ENCODE assay signal across 15 cellular contexts in the genomic region with DNA sequence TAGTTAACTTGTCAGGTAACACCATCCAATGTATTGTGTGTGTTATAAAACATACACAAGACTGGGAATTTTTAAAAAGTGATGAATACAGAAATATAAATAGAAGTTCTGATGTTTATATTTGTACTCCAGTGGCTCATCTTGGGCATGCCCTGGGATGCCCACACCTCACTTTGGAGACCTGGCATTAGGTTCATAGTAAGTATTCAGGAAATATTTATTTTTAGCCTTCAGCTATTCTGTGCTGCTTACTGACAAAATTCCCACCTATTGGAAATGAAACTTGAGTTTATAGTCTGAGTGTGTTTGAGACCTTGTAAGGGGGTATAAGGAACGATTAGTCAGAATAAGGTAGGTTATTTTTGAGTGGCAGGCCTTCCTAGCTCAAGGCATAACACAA.
DNase-seq lines count a peak whose midpoint lies in the region; ATAC-seq, FAIRE-seq and TF ChIP-seq lines count a peak whose summit lies in the region.
"Had no signal": no experiment of that assay in that cellular context is flagged by ENCODE, and none has a peak within 500 bp of the region (broad histone marks: within the 10 kb centered on the region; RNA-seq: fewer than 3 reads in every experiment).

No MANE protein-coding gene starts in this region.

- H3K4me3 ChIP-seq in GM23248 (no peak overlapping the region), RWPE2 (ENCODE audit: severe bottlenecking) (no peak overlapping the region), keratinocyte (ENCODE audit: control insufficient read depth in 2 of 3, extremely low read depth in 1 of 3, insufficient read depth in 2 of 3, low read depth in 1 of 3, low read length in 3 of 3) (peak overlapping the region in 1 of 3 experiments; percentile 7)
- H3K4me3 ChIP-seq: BLaER1 treated with 17β-estradiol and CSF1 and Interleukin-3, amounts not matched to agents 10 nM and 100 nM; GM12878; GM23338 had no signal

- no peak overlapping the region for H2AFZ ChIP-seq in GM23248
- H2AFZ ChIP-seq in keratinocyte (ENCODE audit: control insufficient read depth, low read length): no peak overlapping the region
- H2AFZ ChIP-seq: GM23338 had no signal

- H3K4me2 ChIP-seq in GM23248 (ENCODE audit: unreplicated experiment): peak overlapping the region; percentile 50
- peak overlapping the region; percentile 69 for H3K4me2 ChIP-seq in keratinocyte (ENCODE audit: control insufficient read depth, extremely low read depth, insufficient read depth, low read depth, low read length)
- H3K4me2 ChIP-seq: BLaER1 treated with 17β-estradiol and CSF1 and Interleukin-3, amounts not matched to agents 10 nM and 100 nM; GM23338 had no signal

- no peaks in the 10 kb centered on the region for H3K9me2 ChIP-seq in GM23248 (ENCODE audit: insufficient read depth)

- WGBS in GM23248 (ENCODE audit: low coverage in 1 of 2, low lambda C conversion rate in 2 of 2, missing lambda C conversion rate in 2 of 2), 2 experiments: 93 to 100% methylated on average over 1 of the region's 1 CpG

- no peaks in the 10 kb centered on the region for H3K9me1 ChIP-seq in keratinocyte (ENCODE audit: control insufficient read depth, extremely low read depth, insufficient read depth, low read length)

- H3K27ac ChIP-seq in GM23248: peak overlapping the region; percentile 40; the same call in 1 of the 2 replicates
- H3K27ac ChIP-seq in RWPE2 (ENCODE audit: poor library complexity, severe bottlenecking): peak overlapping the region; percentile 91
- peak overlapping the region; percentile 93 for H3K27ac ChIP-seq in epithelial cell of prostate
- peak overlapping the region; percentile 83 for H3K27ac ChIP-seq in keratinocyte (ENCODE audit: control insufficient read depth, insufficient read depth, low read length)
- H3K27ac ChIP-seq: BLaER1 treated with 17β-estradiol and CSF1 and Interleukin-3, amounts not matched to agents 10 nM and 100 nM had no signal

- peaks cover 36% of the 10 kb centered on the region for H3F3A ChIP-seq in GM23248 (ENCODE audit: insufficient read depth)

- H3K9me3 ChIP-seq in GM23248 (ENCODE audit: low read depth) (no peaks in the 10 kb centered on the region), RWPE2 (ENCODE audit: severe bottlenecking) (no peaks in the 10 kb centered on the region), keratinocyte (ENCODE audit: control insufficient read depth, low read depth, low read length) (no peaks in the 10 kb centered on the region)
- H3K9me3 ChIP-seq: BLaER1 treated with 17β-estradiol and CSF1 and Interleukin-3, amounts not matched to agents 10 nM and 100 nM had no signal

- no peaks in the 10 kb centered on the region for H3K27me3 ChIP-seq in GM23248 (replicated peaks; ENCODE audit: insufficient read depth)
- no peaks in the 10 kb centered on the region for H3K27me3 ChIP-seq in RWPE2 (ENCODE audit: insufficient read depth, poor library complexity, severe bottlenecking)
- no peaks in the 10 kb centered on the region for H3K27me3 ChIP-seq in keratinocyte (ENCODE audit: control insufficient read depth, extremely low read depth, insufficient read depth, low read length)
- H3K27me3 ChIP-seq: BLaER1 treated with 17β-estradiol and CSF1 and Interleukin-3, amounts not matched to agents 10 nM and 100 nM had no signal

- H3K36me3 ChIP-seq in GM23248 (ENCODE audit: low read depth) (peaks cover 3% of the 10 kb centered on the region; the same call in 1 of the 2 replicates), RWPE2 (ENCODE audit: low read depth) (0 out of 2 replicates have a peak, but pooled peaks cover 10% of the 10 kb centered on the region), keratinocyte (ENCODE audit: control insufficient read depth in 2 of 2, extremely low read depth in 1 of 2, insufficient read depth in 2 of 2, low read length in 2 of 2) (peaks cover 3 to 5% of the 10 kb centered on the region in 2 experiments)

- H3K4me1 ChIP-seq in GM23248 (ENCODE audit: insufficient read depth) (peaks cover 50% of the 10 kb centered on the region), RWPE2 (ENCODE audit: insufficient read depth, poor library complexity, severe bottlenecking) (peaks cover 82% of the 10 kb centered on the region), keratinocyte (ENCODE audit: control insufficient read depth, extremely low read depth, insufficient read depth, low read length) (peaks cover 75% of the 10 kb centered on the region)

- no peak for DNase-seq in GM23248
- DNase-seq in RWPE2 (ENCODE audit: low spot score): no peak
- DNase-seq in epithelial cell of prostate (ENCODE audit: low read depth, low spot score): peak; percentile 54
- DNase-seq in keratinocyte (ENCODE audit: low read depth, low spot score): no peak
- DNase-seq in NCI-H146 (lab: John Stamatoyannopoulos, UW): no peak
- no peak for DNase-seq in NCI-H1694 treated with DMSO at 0.1 percent for 48 hours (lab: John Stamatoyannopoulos, UW)
- no peak for DNase-seq in left lobe of liver (ENCODE audit: low spot score)
- DNase-seq: AML-193; CD4-positive, CD25-positive, alpha-beta regulatory T cell; DMS 273 treated with DMSO at 0.1 percent for 48 hours; H7 had no signal

- H4K20me1 ChIP-seq in GM23248 (ENCODE audit: insufficient read depth) (no peaks in the 10 kb centered on the region), keratinocyte (ENCODE audit: control insufficient read depth, extremely low read depth, insufficient read depth, low read length) (no peaks in the 10 kb centered on the region)

- H3K9ac ChIP-seq in GM23248 (no peak overlapping the region), keratinocyte (ENCODE audit: control insufficient read depth, extremely low read depth, insufficient read depth, low read length) (peak overlapping the region; percentile 39)
- H3K9ac ChIP-seq: BLaER1 treated with 17β-estradiol and CSF1 and Interleukin-3, amounts not matched to agents 10 nM and 100 nM had no signal

- dilution Hi-C loops in keratinocyte (cut with MboI; ENCODE audit: extremely low pct_ligation_motif_present, low sequenced_read_pairs): no loop called here

- TF ChIP-seq CTCF in RWPE2 (IDR thresholded peaks at IDR 0.05; ENCODE audit: poor library complexity, severe bottlenecking): no peak
- TF ChIP-seq CTCF in keratinocyte (optimal IDR thresholded peaks at IDR 0.05 in 1 of 3, IDR thresholded peaks at IDR 0.05 in 1 of 3, conservative IDR thresholded peaks at IDR 0.05 in 1 of 3; ENCODE audit: extremely low read depth in 1 of 3, insufficient read depth in 2 of 3, low read length in 3 of 3): no peak

- FAIRE-seq in keratinocyte (lab: Jason Lieb, UNC): peak; percentile 39
- FAIRE-seq: GM12878, GM18507 had no signal

- peak; percentile 72 for ATAC-seq in RWPE2 (ENCODE audit: low read depth)
- no peak for ATAC-seq in left lobe of liver
- ATAC-seq: GM12878, GM23338 had no signal

- in situ Hi-C loops in GM23248 (cut with MboI): no loop called here

- H3K79me2 ChIP-seq in GM23248 (ENCODE audit: insufficient read depth): peaks cover 96% of the 10 kb centered on the region
- H3K79me2 ChIP-seq in keratinocyte (ENCODE audit: control insufficient read depth, insufficient read depth, low read length): peaks cover 84% of the 10 kb centered on the region

Comparison
In these comparisons a context has a peak if more than half of its experiments do, and no peak if none do; other contexts are left out.
1. H3K27ac ChIP-seq: peak in every context shown above with its lines; median percentile 93 in epithelial cell of prostate; 91 in RWPE2; 83 in keratinocyte; 40 in GM23248.